Comparison of ENCODE assay signal across 1 cellular context in genomic region chr1:32465541-32466002, GRCh38.
TF ChIP-seq lines count a peak whose summit lies in the region.

No MANE protein-coding gene starts in this region.

TF ChIP-seq in HCT116, 20 proteins besides CTCF, POLR2A, EP300 and RAD21 (continued from another document):
- TF ChIP-seq ZBTB33 (IDR thresholded peaks at IDR 0.05; ENCODE audit: extremely low read depth, insufficient replicate concordance, low read length): no peak
- TF ChIP-seq ELF1 (IDR thresholded peaks at IDR 0.05; ENCODE audit: borderline replicate concordance, low read depth): no peak
- TF ChIP-seq EZH2 (IDR thresholded peaks at IDR 0.05): no peak
- TF ChIP-seq EZH2phosphoT487 (IDR thresholded peaks at IDR 0.05; ENCODE audit: borderline replicate concordance): no peak
- no peak for TF ChIP-seq SRF (IDR thresholded peaks at IDR 0.05; ENCODE audit: low read depth)
- TF ChIP-seq POLR2AphosphoS5 (IDR thresholded peaks at IDR 0.05; ENCODE audit: low read depth, low read length): no peak
- no peak for TF ChIP-seq SP1 (IDR thresholded peaks at IDR 0.05; ENCODE audit: low read depth)
- no peak for TF ChIP-seq FOSL1 (IDR thresholded peaks at IDR 0.05; ENCODE audit: low read depth)
- no peak for TF ChIP-seq REST (IDR thresholded peaks at IDR 0.05; ENCODE audit: low read depth)
- TF ChIP-seq CBX3 (IDR thresholded peaks at IDR 0.05; ENCODE audit: low read depth): no peak
- no peak for TF ChIP-seq CEBPB (IDR thresholded peaks at IDR 0.05; ENCODE audit: low read depth)
TF ChIP-seq in HCT116: peak in this region for 0.
